9 cellular contexts compared by ENCODE assay signal in the genomic region with DNA sequence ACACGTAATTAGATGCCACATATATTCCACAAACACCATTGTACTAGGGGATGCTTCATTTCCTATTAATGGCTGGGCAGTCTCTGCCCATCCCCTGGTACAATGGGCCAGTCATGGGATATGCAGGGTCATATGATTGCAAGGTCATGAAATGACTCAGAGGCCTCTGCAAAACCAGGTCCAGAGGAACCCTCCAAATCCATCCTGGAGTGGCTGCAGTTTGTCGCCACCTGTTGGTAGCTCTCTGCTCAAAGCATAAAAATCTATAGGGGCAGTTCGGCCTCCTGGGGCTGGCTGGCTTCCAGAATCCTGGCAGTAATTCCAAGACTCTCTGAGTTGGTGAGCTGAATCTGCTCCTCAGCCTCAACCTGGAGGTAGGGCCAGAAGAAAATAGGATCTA. TPM values are rescaled to one million over a fixed set of nuclear protein-coding genes. Genes with fewer than 3 reads are reported as not detected.
A peak's percentile ranks its signal among the peaks of the same experiment; 100 is the strongest.
DNase-seq lines count a peak whose midpoint lies in the region; ATAC-seq and TF ChIP-seq lines count a peak whose summit lies in the region.
"Had no signal": no experiment of that assay in that cellular context is flagged by ENCODE, and none has a peak within 500 bp of the region (broad histone marks: within the 10 kb centered on the region; RNA-seq: fewer than 3 reads in every experiment).

No MANE protein-coding gene starts in this region.

- DNase-seq in CD4-positive, CD25-positive, alpha-beta regulatory T cell = peak; percentile 1 to 45 (median 13)
- DNase-seq in HT-29 (ENCODE audit: low spot score) = peak; percentile 13
- peak; percentile 52 for DNase-seq in activated CD8-positive, alpha-beta memory T cell treated with anti-CD3 and anti-CD28 coated beads, Interleukin-2, amount 50 U/mL, for 48 hours
- DNase-seq in iPS-NIHi7 (ENCODE audit: extremely low spot score) = peak; percentile 73
- DNase-seq in type B pancreatic cell (ENCODE audit: extremely low spot score, unreplicated experiment) = no peak
- no peak for DNase-seq in MV-4-11 (lab: John Stamatoyannopoulos, UW)
- DNase-seq in coronary artery (ENCODE audit: low spot score) = no peak
- DNase-seq in DMS79 (lab: John Stamatoyannopoulos, UW) = no peak

- no peak overlapping the region for H3K27ac ChIP-seq in CD4-positive, CD25-positive, alpha-beta regulatory T cell (ENCODE audit: insufficient read depth, low read length, poor library complexity, severe bottlenecking)
- H3K27ac ChIP-seq in coronary artery = no peak overlapping the region

- ATAC-seq in CD4-positive, CD25-positive, alpha-beta regulatory T cell (ENCODE audit: low read depth in 2 of 2) = no peak

- peaks cover 0 to 7% (median 0%) of the 10 kb centered on the region in 7 donors for H3K9me3 Mint-ChIP-seq in CD4-positive, CD25-positive, alpha-beta regulatory T cell
- H3K9me3 Mint-ChIP-seq in type B pancreatic cell = peaks cover 5% of the 10 kb centered on the region

- H3K9me3 ChIP-seq in CD4-positive, CD25-positive, alpha-beta regulatory T cell (ENCODE audit: control insufficient read depth in 2 of 2, low read length in 2 of 2) = no peaks in the 10 kb centered on the region

- H3K27me3 ChIP-seq in CD4-positive, CD25-positive, alpha-beta regulatory T cell (ENCODE audit: control insufficient read depth, insufficient read depth, low read length) = no peaks in the 10 kb centered on the region

- no peak overlapping the region for H3K27ac Mint-ChIP-seq in CD4-positive, CD25-positive, alpha-beta regulatory T cell
- no peak overlapping the region for H3K27ac Mint-ChIP-seq in type B pancreatic cell
- H3K27ac Mint-ChIP-seq: brain had no signal

- H3K36me3 ChIP-seq in CD4-positive, CD25-positive, alpha-beta regulatory T cell (ENCODE audit: control insufficient read depth, insufficient read depth, low read length) = no peaks in the 10 kb centered on the region

- no peak overlapping the region for H3K4me3 Mint-ChIP-seq in CD4-positive, CD25-positive, alpha-beta regulatory T cell
- no peak overlapping the region for H3K4me3 Mint-ChIP-seq in type B pancreatic cell
- H3K4me3 Mint-ChIP-seq: brain had no signal

- H3K4me1 Mint-ChIP-seq in CD4-positive, CD25-positive, alpha-beta regulatory T cell = no peaks in the 10 kb centered on the region
- H3K4me1 Mint-ChIP-seq in type B pancreatic cell (ENCODE audit: unreplicated experiment) = no peaks in the 10 kb centered on the region
- H3K4me1 Mint-ChIP-seq: brain had no signal

- H3K27me3 Mint-ChIP-seq in CD4-positive, CD25-positive, alpha-beta regulatory T cell = no peaks in the 10 kb centered on the region
- no peaks in the 10 kb centered on the region for H3K27me3 Mint-ChIP-seq in type B pancreatic cell
- H3K27me3 Mint-ChIP-seq: brain had no signal

- no peaks in the 10 kb centered on the region for H3K4me1 ChIP-seq in CD4-positive, CD25-positive, alpha-beta regulatory T cell (ENCODE audit: control insufficient read depth, insufficient read depth, low read length, poor library complexity, severe bottlenecking)

- H3K4me3 ChIP-seq in CD4-positive, CD25-positive, alpha-beta regulatory T cell (ENCODE audit: low read depth, low read length) = no peak overlapping the region
- no peak overlapping the region for H3K4me3 ChIP-seq in coronary artery

- peak; percentile 60 for TF ChIP-seq CTCF in type B pancreatic cell (conservative IDR thresholded peaks at IDR 0.05)
- no peak for TF ChIP-seq CTCF in coronary artery (IDR thresholded peaks at IDR 0.05)

- H3K36me3 Mint-ChIP-seq in CD4-positive, CD25-positive, alpha-beta regulatory T cell = no peaks in the 10 kb centered on the region
- H3K36me3 Mint-ChIP-seq in type B pancreatic cell = peaks cover 5% of the 10 kb centered on the region

RNA-seq across cellular contexts. Expression of a gene that starts 22.9 kb away (rescaled TPM):
- total RNA-seq in CD4-positive, CD25-positive, alpha-beta regulatory T cell = 14.9 TPM
- polyA plus RNA-seq in CD4-positive, CD25-positive, alpha-beta regulatory T cell = 10 to 100 TPM; 20.1 to 26.4 (median 23.3) TPM
- total RNA-seq in HT-29 (2014; rRNA removed; shearing (Covaris generic)) = 3.4 and 4.6 TPM in 2 replicates
- 63.6 and 75.9 TPM in 2 replicates for total RNA-seq in type B pancreatic cell (ENCODE audit: low replicate concordance)

RNA-seq across cellular contexts. Expression of a gene that starts 23.4 kb away (rescaled TPM):
- total RNA-seq in CD4-positive, CD25-positive, alpha-beta regulatory T cell = 1.6 TPM
- polyA plus RNA-seq in CD4-positive, CD25-positive, alpha-beta regulatory T cell = 1 to 10 TPM in 3 of 4 donors, under 1 TPM in 1; 0.54 to 1.3 (median 1.2) TPM
- 1.7 and 2.6 TPM in 2 replicates for total RNA-seq in HT-29 (2014; rRNA removed; shearing (Covaris generic))
- total RNA-seq in type B pancreatic cell (ENCODE audit: low replicate concordance) = 18.3 and 42.1 TPM in 2 replicates

Comparison
In these comparisons a context has a peak if more than half of its experiments do, and no peak if none do; other contexts are left out.
1. DNase-seq: peak in CD4-positive, CD25-positive, alpha-beta regulatory T cell (3 of 3), HT-29 (single experiment), activated CD8-positive, alpha-beta memory T cell treated with anti-CD3 and anti-CD28 coated beads, Interleukin-2, amount 50 U/mL, for 48 hours (single experiment) and iPS-NIHi7 (single experiment); none in type B pancreatic cell (single experiment), MV-4-11 (single experiment), coronary artery (single experiment) and DMS79 (single experiment).